ENCODE assay signal across 1 cellular context in the genomic region with DNA sequence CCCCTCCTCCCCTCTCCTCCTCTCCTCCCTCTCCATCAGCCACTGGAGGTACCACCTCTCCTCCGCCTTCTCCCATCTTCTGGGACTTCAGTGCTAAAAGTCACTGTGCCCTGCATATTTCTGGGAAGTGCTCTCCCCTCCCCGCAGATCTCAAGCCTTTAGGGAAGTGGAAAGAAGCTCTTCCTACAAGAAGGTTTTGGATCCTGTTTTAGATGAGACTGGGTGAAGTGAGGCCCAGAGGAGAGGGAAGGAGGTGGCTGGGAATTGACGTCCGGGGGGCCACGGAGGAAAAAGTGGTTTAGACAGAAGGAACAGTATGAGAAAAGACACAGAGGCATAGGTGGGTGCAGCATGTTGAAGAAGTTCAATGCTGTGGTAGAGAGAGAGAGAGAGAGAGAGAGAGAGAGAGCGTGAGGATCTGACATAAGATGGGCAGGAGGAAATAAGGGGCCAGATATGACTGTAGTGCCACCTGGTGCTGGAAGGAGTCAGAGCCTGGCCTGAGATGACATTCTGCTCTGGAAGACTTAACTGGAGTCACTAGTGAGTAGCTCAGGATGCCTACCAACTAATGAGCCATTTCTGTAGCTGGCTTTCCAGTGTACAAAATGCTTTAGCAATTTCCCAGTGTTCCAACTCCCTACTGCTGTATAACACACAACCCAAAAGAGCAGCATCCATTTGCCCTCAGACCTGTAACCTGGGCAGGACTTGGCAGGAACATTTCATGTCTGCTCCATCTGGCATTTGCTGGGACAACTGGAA.
TF ChIP-seq lines count a peak whose summit lies in the region.

No MANE protein-coding gene starts in this region.

TF ChIP-seq in K562, 482 proteins besides CTCF, POLR2A, EP300 and RAD21 (continued from another document and continues in another):
- TF ChIP-seq HMGXB4 (CRISPR knock-in tag; IDR thresholded peaks at IDR 0.05) (no peak), SREBF1 (IDR thresholded peaks at IDR 0.05; ENCODE audit: borderline replicate concordance, low read depth, low read length) (no peak), ZNF398 (CRISPR knock-in tag; IDR thresholded peaks at IDR 0.05) (no peak), TCF7L2 (IDR thresholded peaks at IDR 0.05; ENCODE audit: low read depth, low read length) (no peak), ZBED1 (IDR thresholded peaks at IDR 0.05) (no peak), SAP30 (IDR thresholded peaks at IDR 0.05; ENCODE audit: borderline replicate concordance, insufficient read depth, low read depth, low read length, poor library complexity, severe bottlenecking) (no peak), ZFP30 (CRISPR knock-in tag; IDR thresholded peaks at IDR 0.05; ENCODE audit: borderline replicate concordance) (no peak), CBFA2T3 (IDR thresholded peaks at IDR 0.05) (no peak), BHLHE40 (IDR thresholded peaks at IDR 0.05; ENCODE audit: low read length) (no peak), DIDO1 (tag; IDR thresholded peaks at IDR 0.05; ENCODE audit: low read depth) (peak; percentile 75; the same call in 1 of the 2 replicates), CBX5 (IDR thresholded peaks at IDR 0.05; ENCODE audit: borderline replicate concordance, low read depth) (no peak), NFATC3 (IDR thresholded peaks at IDR 0.05) (peak; percentile 55; the same call in 1 of the 2 replicates), FOXM1 (IDR thresholded peaks at IDR 0.05; ENCODE audit: low read depth) (no peak), FOXM1 (CRISPR knock-in tag; IDR thresholded peaks at IDR 0.05; ENCODE audit: low read depth) (no peak), THRB (CRISPR knock-in tag; conservative IDR thresholded peaks at IDR 0.05) (peak; percentile 75; the same call in 1 of the 2 replicates), NONO (IDR thresholded peaks at IDR 0.05; ENCODE audit: low read depth in 2 of 2, low read length in 1 of 2) (no peak), CREB3L1 (IDR thresholded peaks at IDR 0.05; ENCODE audit: borderline replicate concordance, low read depth) (no peak), LEF1 (IDR thresholded peaks at IDR 0.05) (no peak), ZNF707 (CRISPR knock-in tag; conservative IDR thresholded peaks at IDR 0.05) (no peak), GABPB1 (CRISPR knock-in tag; IDR thresholded peaks at IDR 0.05) (no peak), ZNF41 (CRISPR knock-in tag; conservative IDR thresholded peaks at IDR 0.05) (no peak), RBM25 (IDR thresholded peaks at IDR 0.05; ENCODE audit: low read depth, low read length, severe bottlenecking) (no peak), ZC3H11A (IDR thresholded peaks at IDR 0.05; ENCODE audit: low read depth, low read length) (no peak), EHMT2 (IDR thresholded peaks at IDR 0.05) (no peak), ETV5 (CRISPR knock-in tag; IDR thresholded peaks at IDR 0.05; ENCODE audit: low read depth) (0 out of 2 replicates have a peak, but pooled peaks have one; percentile 21), TSHZ1 (CRISPR knock-in tag; IDR thresholded peaks at IDR 0.05) (no peak), POLR2AphosphoS2 (IDR thresholded peaks at IDR 0.05; ENCODE audit: low read length) (no peak), FOXK1 (CRISPR knock-in tag; IDR thresholded peaks at IDR 0.05; ENCODE audit: borderline replicate concordance) (no peak), ZNF133 (CRISPR knock-in tag; IDR thresholded peaks at IDR 0.05) (no peak), ZNF644 (tag; IDR thresholded peaks at IDR 0.05; ENCODE audit: low read depth) (no peak), CREB1 (IDR thresholded peaks at IDR 0.05) (no peak), CREB1 (CRISPR knock-in tag; IDR thresholded peaks at IDR 0.05) (no peak)
- TF ChIP-seq, protein P1, sequence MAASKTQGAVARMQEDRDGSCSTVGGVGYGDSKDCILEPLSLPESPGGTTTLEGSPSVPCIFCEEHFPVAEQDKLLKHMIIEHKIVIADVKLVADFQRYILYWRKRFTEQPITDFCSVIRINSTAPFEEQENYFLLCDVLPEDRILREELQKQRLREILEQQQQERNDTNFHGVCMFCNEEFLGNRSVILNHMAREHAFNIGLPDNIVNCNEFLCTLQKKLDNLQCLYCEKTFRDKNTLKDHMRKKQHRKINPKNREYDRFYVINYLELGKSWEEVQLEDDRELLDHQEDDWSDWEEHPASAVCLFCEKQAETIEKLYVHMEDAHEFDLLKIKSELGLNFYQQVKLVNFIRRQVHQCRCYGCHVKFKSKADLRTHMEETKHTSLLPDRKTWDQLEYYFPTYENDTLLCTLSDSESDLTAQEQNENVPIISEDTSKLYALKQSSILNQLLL (CRISPR knock-in tag; IDR thresholded peaks at IDR 0.05; ENCODE audit: borderline replicate concordance) = no peak
- TF ChIP-seq, protein P2, sequence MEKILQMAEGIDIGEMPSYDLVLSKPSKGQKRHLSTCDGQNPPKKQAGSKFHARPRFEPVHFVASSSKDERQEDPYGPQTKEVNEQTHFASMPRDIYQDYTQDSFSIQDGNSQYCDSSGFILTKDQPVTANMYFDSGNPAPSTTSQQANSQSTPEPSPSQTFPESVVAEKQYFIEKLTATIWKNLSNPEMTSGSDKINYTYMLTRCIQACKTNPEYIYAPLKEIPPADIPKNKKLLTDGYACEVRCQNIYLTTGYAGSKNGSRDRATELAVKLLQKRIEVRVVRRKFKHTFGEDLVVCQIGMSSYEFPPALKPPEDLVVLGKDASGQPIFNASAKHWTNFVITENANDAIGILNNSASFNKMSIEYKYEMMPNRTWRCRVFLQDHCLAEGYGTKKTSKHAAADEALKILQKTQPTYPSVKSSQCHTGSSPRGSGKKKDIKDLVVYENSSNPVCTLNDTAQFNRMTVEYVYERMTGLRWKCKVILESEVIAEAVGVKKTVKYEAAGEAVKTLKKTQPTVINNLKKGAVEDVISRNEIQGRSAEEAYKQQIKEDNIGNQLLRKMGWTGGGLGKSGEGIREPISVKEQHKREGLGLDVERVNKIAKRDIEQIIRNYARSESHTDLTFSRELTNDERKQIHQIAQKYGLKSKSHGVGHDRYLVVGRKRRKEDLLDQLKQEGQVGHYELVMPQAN (IDR thresholded peaks at IDR 0.05; ENCODE audit: borderline replicate concordance) = no peak
- TF ChIP-seq, protein P3, sequence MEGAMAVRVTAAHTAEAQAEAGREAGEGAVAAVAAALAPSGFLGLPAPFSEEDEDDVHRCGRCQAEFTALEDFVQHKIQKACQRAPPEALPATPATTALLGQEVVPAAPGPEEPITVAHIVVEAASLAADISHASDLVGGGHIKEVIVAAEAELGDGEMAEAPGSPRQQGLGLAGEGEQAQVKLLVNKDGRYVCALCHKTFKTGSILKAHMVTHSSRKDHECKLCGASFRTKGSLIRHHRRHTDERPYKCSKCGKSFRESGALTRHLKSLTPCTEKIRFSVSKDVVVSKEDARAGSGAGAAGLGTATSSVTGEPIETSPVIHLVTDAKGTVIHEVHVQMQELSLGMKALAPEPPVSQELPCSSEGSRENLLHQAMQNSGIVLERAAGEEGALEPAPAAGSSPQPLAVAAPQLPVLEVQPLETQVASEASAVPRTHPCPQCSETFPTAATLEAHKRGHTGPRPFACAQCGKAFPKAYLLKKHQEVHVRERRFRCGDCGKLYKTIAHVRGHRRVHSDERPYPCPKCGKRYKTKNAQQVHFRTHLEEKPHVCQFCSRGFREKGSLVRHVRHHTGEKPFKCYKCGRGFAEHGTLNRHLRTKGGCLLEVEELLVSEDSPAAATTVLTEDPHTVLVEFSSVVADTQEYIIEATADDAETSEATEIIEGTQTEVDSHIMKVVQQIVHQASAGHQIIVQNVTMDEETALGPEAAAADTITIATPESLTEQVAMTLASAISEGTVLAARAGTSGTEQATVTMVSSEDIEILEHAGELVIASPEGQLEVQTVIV (CRISPR knock-in tag; IDR thresholded peaks at IDR 0.05; ENCODE audit: borderline replicate concordance) = no peak
- TF ChIP-seq, protein P4, sequence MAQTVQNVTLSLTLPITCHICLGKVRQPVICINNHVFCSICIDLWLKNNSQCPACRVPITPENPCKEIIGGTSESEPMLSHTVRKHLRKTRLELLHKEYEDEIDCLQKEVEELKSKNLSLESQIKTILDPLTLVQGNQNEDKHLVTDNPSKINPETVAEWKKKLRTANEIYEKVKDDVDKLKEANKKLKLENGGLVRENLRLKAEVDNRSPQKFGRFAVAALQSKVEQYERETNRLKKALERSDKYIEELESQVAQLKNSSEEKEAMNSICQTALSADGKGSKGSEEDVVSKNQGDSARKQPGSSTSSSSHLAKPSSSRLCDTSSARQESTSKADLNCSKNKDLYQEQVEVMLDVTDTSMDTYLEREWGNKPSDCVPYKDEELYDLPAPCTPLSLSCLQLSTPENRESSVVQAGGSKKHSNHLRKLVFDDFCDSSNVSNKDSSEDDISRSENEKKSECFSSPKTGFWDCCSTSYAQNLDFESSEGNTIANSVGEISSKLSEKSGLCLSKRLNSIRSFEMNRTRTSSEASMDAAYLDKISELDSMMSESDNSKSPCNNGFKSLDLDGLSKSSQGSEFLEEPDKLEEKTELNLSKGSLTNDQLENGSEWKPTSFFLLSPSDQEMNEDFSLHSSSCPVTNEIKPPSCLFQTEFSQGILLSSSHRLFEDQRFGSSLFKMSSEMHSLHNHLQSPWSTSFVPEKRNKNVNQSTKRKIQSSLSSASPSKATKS (CRISPR knock-in tag; IDR thresholded peaks at IDR 0.05) = no peak
- TF ChIP-seq, protein P5, sequence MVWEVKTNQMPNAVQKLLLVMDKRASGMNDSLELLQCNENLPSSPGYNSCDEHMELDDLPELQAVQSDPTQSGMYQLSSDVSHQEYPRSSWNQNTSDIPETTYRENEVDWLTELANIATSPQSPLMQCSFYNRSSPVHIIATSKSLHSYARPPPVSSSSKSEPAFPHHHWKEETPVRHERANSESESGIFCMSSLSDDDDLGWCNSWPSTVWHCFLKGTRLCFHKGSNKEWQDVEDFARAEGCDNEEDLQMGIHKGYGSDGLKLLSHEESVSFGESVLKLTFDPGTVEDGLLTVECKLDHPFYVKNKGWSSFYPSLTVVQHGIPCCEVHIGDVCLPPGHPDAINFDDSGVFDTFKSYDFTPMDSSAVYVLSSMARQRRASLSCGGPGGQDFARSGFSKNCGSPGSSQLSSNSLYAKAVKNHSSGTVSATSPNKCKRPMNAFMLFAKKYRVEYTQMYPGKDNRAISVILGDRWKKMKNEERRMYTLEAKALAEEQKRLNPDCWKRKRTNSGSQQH (CRISPR knock-in tag; IDR thresholded peaks at IDR 0.05) = 0 out of 2 replicates have a peak, but pooled peaks have one; percentile 27
